In genomic region chr15:77034620-77035467, GRCh38 we compare ENCODE assay signal across 8 cellular contexts. TPM values are rescaled to one million over a fixed set of nuclear protein-coding genes. Genes with fewer than 3 reads are reported as not detected.
DNase-seq lines count a peak whose midpoint lies in the region; ATAC-seq and TF ChIP-seq lines count a peak whose summit lies in the region.

No MANE protein-coding gene starts in this region.

- H3K79me2 ChIP-seq in parathyroid adenoma = no peaks in the 10 kb centered on the region

- H3K4me3 ChIP-seq in HEK293 (ENCODE audit: low read depth, low read length) (no peak overlapping the region), fibroblast of mammary gland (ENCODE audit: control insufficient read depth, low read depth, low read length) (no peak overlapping the region), parathyroid adenoma (ENCODE audit: low read depth, low read length) (no peak overlapping the region)

- intact Hi-C loops in activated CD8-positive, alpha-beta T cell treated with anti-CD3 and anti-CD28 coated beads for 36 hours (cut with micrococcal nuclease) = no loop called here

- H3K9me3 ChIP-seq in HEK293 (ENCODE audit: control insufficient read depth, insufficient read depth, low read depth, low read length) = no peaks in the 10 kb centered on the region
- H3K9me3 ChIP-seq in parathyroid adenoma (ENCODE audit: control insufficient read depth, low read length) = no peaks in the 10 kb centered on the region

- in situ Hi-C loops in ACHN (cut with HindIII; ENCODE audit: low pct_ligation_motif_present, low pct_unique_long_range_greater_than_20kb, low sequenced_read_pairs) = no loop called here

- H3K4me1 Mint-ChIP-seq in activated CD8-positive, alpha-beta T cell treated with anti-CD3 and anti-CD28 coated beads for 36 hours (ENCODE audit: low read depth) = peaks cover 11% of the 10 kb centered on the region

- no peak overlapping the region for H3K4me3 Mint-ChIP-seq in activated CD8-positive, alpha-beta T cell treated with anti-CD3 and anti-CD28 coated beads for 36 hours

- H3K4me2 ChIP-seq in parathyroid adenoma (ENCODE audit: low read length) = no peak overlapping the region

- peak; percentile 72 for TF ChIP-seq CTCF in HEK293 (tag by site-specific recombination; IDR thresholded peaks at IDR 0.05)
- TF ChIP-seq CTCF in activated CD8-positive, alpha-beta T cell treated with anti-CD3 and anti-CD28 coated beads for 36 hours (IDR thresholded peaks at IDR 0.05) = peak; percentile 66
- peak; percentile 66 for TF ChIP-seq CTCF in fibroblast of mammary gland (conservative IDR thresholded peaks at IDR 0.05; ENCODE audit: control insufficient read depth, insufficient read depth, low read depth, low read length)
- TF ChIP-seq CTCF in parathyroid adenoma (IDR thresholded peaks at IDR 0.05) = peak; percentile 25

- ATAC-seq in activated CD8-positive, alpha-beta T cell treated with anti-CD3 and anti-CD28 coated beads for 36 hours = peak; percentile 41
- ATAC-seq in GM21515 (IDR thresholded peaks at IDR 0.05; ENCODE audit: unreplicated experiment) = no peak

- CTCF ChIA-PET in HEK293 (lab: Yijun Ruan, JAX) = interaction anchor here (0.6 to 3.6 kb wide), 32 partner anchors 8 to 850 kb away, joined by 3 to 35 read pairs (median 4); partner anchors contain the start of gene SCAPER
- CTCF ChIA-PET in activated CD8-positive, alpha-beta T cell treated with anti-CD3 and anti-CD28 coated beads for 36 hours (lab: Charles Lee) = interaction anchor here (0.6 to 3.9 kb wide), 26 partner anchors 9 to 508 kb away, joined by 3 to 51 read pairs (median 4); partner anchors contain the start of gene PSTPIP1

- peaks cover 8% of the 10 kb centered on the region for H3K9me3 Mint-ChIP-seq in activated CD8-positive, alpha-beta T cell treated with anti-CD3 and anti-CD28 coated beads for 36 hours

- H3K9ac ChIP-seq in parathyroid adenoma = no peak overlapping the region

- H2AFZ ChIP-seq in parathyroid adenoma = no peak overlapping the region

- H3K36me3 Mint-ChIP-seq in activated CD8-positive, alpha-beta T cell treated with anti-CD3 and anti-CD28 coated beads for 36 hours (ENCODE audit: low read depth) = peaks cover 37% of the 10 kb centered on the region

- no peaks in the 10 kb centered on the region for H3K27me3 ChIP-seq in parathyroid adenoma (ENCODE audit: control insufficient read depth, insufficient read depth, low read length)

- H3K27ac ChIP-seq in HEK293 (ENCODE audit: extremely low read depth, low read depth, low read length) = no peak overlapping the region
- no peak overlapping the region for H3K27ac ChIP-seq in parathyroid adenoma

- H3K4me1 ChIP-seq in HEK293 (ENCODE audit: control insufficient read depth, insufficient read depth, low read length) (no peaks in the 10 kb centered on the region), parathyroid adenoma (no peaks in the 10 kb centered on the region)

- H3K36me3 ChIP-seq in HEK293 (ENCODE audit: control insufficient read depth in 2 of 2, insufficient read depth in 1 of 2, low read length in 2 of 2) (peaks cover 0 to 21% of the 10 kb centered on the region in 2 experiments; a peak in 1 of 3 replicates), parathyroid adenoma (ENCODE audit: control insufficient read depth, insufficient read depth, low read length) (no peaks in the 10 kb centered on the region)

- POLR2A ChIA-PET in HEK293 (lab: Yijun Ruan, JAX) = interaction anchor here (0.5 kb wide), 1 partner anchor 386 kb away, joined by 3 read pairs; no protein-coding TSS in a partner anchor
- POLR2A ChIA-PET in activated CD8-positive, alpha-beta T cell treated with anti-CD3 and anti-CD28 coated beads for 36 hours (lab: Charles Lee) = interaction anchor here (1.0 to 3.5 kb wide), 6 partner anchors 11 to 129 kb away, joined by 3 to 13 read pairs (median 7); partner anchors contain the start of gene SCAPER

- no peaks in the 10 kb centered on the region for H3K27me3 Mint-ChIP-seq in activated CD8-positive, alpha-beta T cell treated with anti-CD3 and anti-CD28 coated beads for 36 hours

- H3K27ac Mint-ChIP-seq in activated CD8-positive, alpha-beta T cell treated with anti-CD3 and anti-CD28 coated beads for 36 hours = peak overlapping the region; percentile 20

- DNase-seq in ACHN (peak; percentile 25), fibroblast of mammary gland (ENCODE audit: low read depth) (no peak), epidermal melanocyte (ENCODE audit: insufficient read length, low spot score) (no peak), SHP77 (lab: John Stamatoyannopoulos, UW) (no peak)
- DNase-seq in activated CD8-positive, alpha-beta T cell treated with anti-CD3 and anti-CD28 coated beads for 36 hours = peak; percentile 66

TF ChIP-seq in HEK293, 187 proteins besides CTCF, POLR2A, EP300 and RAD21 (continues in another document):
- TF ChIP-seq ZNF692 (tag by site-specific recombination; IDR thresholded peaks at IDR 0.05) = no peak; the same call in 1 of the 2 replicates
- TF ChIP-seq, protein P1, sequence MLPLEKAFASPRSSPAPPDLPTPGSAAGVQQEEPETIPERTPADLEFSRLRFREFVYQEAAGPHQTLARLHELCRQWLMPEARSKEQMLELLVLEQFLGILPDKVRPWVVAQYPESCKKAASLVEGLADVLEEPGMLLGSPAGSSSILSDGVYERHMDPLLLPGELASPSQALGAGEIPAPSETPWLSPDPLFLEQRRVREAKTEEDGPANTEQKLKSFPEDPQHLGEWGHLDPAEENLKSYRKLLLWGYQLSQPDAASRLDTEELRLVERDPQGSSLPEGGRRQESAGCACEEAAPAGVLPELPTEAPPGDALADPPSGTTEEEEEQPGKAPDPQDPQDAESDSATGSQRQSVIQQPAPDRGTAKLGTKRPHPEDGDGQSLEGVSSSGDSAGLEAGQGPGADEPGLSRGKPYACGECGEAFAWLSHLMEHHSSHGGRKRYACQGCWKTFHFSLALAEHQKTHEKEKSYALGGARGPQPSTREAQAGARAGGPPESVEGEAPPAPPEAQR (tag by site-specific recombination; IDR thresholded peaks at IDR 0.05) = no peak
- TF ChIP-seq, protein P2, sequence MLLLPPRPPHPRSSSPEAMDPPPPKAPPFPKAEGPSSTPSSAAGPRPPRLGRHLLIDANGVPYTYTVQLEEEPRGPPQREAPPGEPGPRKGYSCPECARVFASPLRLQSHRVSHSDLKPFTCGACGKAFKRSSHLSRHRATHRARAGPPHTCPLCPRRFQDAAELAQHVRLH (tag by site-specific recombination; IDR thresholded peaks at IDR 0.05) = no peak
- TF ChIP-seq ZBTB21 (tag by site-specific recombination; IDR thresholded peaks at IDR 0.05) = no peak
- TF ChIP-seq ZNF501 (tag by site-specific recombination; IDR thresholded peaks at IDR 0.05) = 0 out of 2 replicates have a peak, but pooled peaks have one; percentile 28
- no peak for TF ChIP-seq ZNF350 (tag by site-specific recombination; IDR thresholded peaks at IDR 0.05)
- TF ChIP-seq RBAK (tag by site-specific recombination; IDR thresholded peaks at IDR 0.05) = no peak
- TF ChIP-seq KLF7 (tag by site-specific recombination; IDR thresholded peaks at IDR 0.05; ENCODE audit: borderline replicate concordance) = no peak
- no peak for TF ChIP-seq GLI4 (tag by site-specific recombination; IDR thresholded peaks at IDR 0.05)
- no peak for TF ChIP-seq ZBTB11 (tag by site-specific recombination; conservative IDR thresholded peaks at IDR 0.05; ENCODE audit: low read depth)
- no peak for TF ChIP-seq BCL11B (tag by site-specific recombination; IDR thresholded peaks at IDR 0.05; ENCODE audit: low read depth)
- peak; percentile 54 for TF ChIP-seq GLIS2 (tag by site-specific recombination; IDR thresholded peaks at IDR 0.05)
- TF ChIP-seq ZNF23 (tag by site-specific recombination; IDR thresholded peaks at IDR 0.05; ENCODE audit: borderline replicate concordance) = no peak
- no peak for TF ChIP-seq ZNF416 (tag by site-specific recombination; IDR thresholded peaks at IDR 0.05)

RNA-seq across cellular contexts. Expression of gene TSPAN3, which starts 36.1 kb away (rescaled TPM):
- 10 to 100 TPM; 25.6 to 27.0 TPM for total RNA-seq in activated CD8-positive, alpha-beta T cell treated with anti-CD3 and anti-CD28 coated beads for 36 hours

RNA-seq across cellular contexts. Expression of gene PSTPIP1, which starts 39.9 kb away (rescaled TPM):
- 100 to 1,000 TPM; 113 to 121 TPM for total RNA-seq in activated CD8-positive, alpha-beta T cell treated with anti-CD3 and anti-CD28 coated beads for 36 hours

Comparison
In these comparisons a context has a peak if more than half of its experiments do, and no peak if none do; other contexts are left out.
1. DNase-seq: peak in ACHN (single experiment) and activated CD8-positive, alpha-beta T cell treated with anti-CD3 and anti-CD28 coated beads for 36 hours (single experiment); none in fibroblast of mammary gland (single experiment), epidermal melanocyte (single experiment) and SHP77 (0 of 2).
2. Peak in every context shown above with its lines, with median percentiles within 50 percentile points of each other: CTCF ChIP-seq.